10 cellular contexts compared by ENCODE assay signal in genomic region chr17:44967907-44968224, GRCh38.
DNase-seq lines count a peak whose midpoint lies in the region; ATAC-seq lines count a peak whose summit lies in the region.
"Had no signal": no experiment of that assay in that cellular context is flagged by ENCODE, and none has a peak within 500 bp of the region (broad histone marks: within the 10 kb centered on the region; RNA-seq: fewer than 3 reads in every experiment).

No MANE protein-coding gene starts in this region.

- peak overlapping the region; percentile 74 for H3K4me3 Mint-ChIP-seq in stimulated activated effector memory CD8-positive, alpha-beta T cell treated with anti-CD3 and anti-CD28 coated beads, Interleukin-12 subunit alpha, Interleukin-12 subunit beta, amount 100 ng/mL, for 72 hours

- no peaks in the 10 kb centered on the region for H3K9me3 Mint-ChIP-seq in stimulated activated effector memory CD8-positive, alpha-beta T cell treated with anti-CD3 and anti-CD28 coated beads, Interleukin-12 subunit alpha, Interleukin-12 subunit beta, amount 100 ng/mL, for 72 hours

- peaks cover 5% of the 10 kb centered on the region for H3K36me3 Mint-ChIP-seq in stimulated activated effector memory CD8-positive, alpha-beta T cell treated with anti-CD3 and anti-CD28 coated beads, Interleukin-12 subunit alpha, Interleukin-12 subunit beta, amount 100 ng/mL, for 72 hours

- no peaks in the 10 kb centered on the region for H3K36me3 ChIP-seq in effector memory CD4-positive, alpha-beta T cell (ENCODE audit: control insufficient read depth, insufficient read depth, low read length)
- H3K36me3 ChIP-seq: MG63 had no signal

- peak; percentile 7 for ATAC-seq in HG03108 (IDR thresholded peaks at IDR 0.05; ENCODE audit: unreplicated experiment)
- ATAC-seq in stimulated activated effector memory CD8-positive, alpha-beta T cell treated with anti-CD3 and anti-CD28 coated beads, Interleukin-12 subunit alpha, Interleukin-12 subunit beta, amount 100 ng/mL, for 72 hours = peak; percentile 0

- DNase-seq in NCI-H146 (lab: John Stamatoyannopoulos, UW) (peak; percentile 51), NCI-H146 treated with DMSO at 0.1 percent for 48 hours (lab: John Stamatoyannopoulos, UW; ENCODE audit: unreplicated experiment) (no peak), SW480 (ENCODE audit: low spot score) (no peak), medulla oblongata (ENCODE audit: extremely low spot score) (no peak), COLO829 (ENCODE audit: low spot score) (no peak)
- DNase-seq in effector memory CD4-positive, alpha-beta T cell = no peak
- DNase-seq in stimulated activated effector memory CD8-positive, alpha-beta T cell treated with anti-CD3 and anti-CD28 coated beads, Interleukin-12 subunit alpha, Interleukin-12 subunit beta, amount 100 ng/mL, for 72 hours (ENCODE audit: low spot score in 2 of 2) = no peak

- peak overlapping the region; percentile 40 for H3K4me3 ChIP-seq in effector memory CD4-positive, alpha-beta T cell (ENCODE audit: insufficient read depth, low read depth, low read length, poor library complexity, severe bottlenecking)

- H3K27ac ChIP-seq in effector memory CD4-positive, alpha-beta T cell (ENCODE audit: insufficient read depth, low read length, poor library complexity, severe bottlenecking) = no peak overlapping the region
- H3K27ac ChIP-seq: 22Rv1 had no signal

- no peak overlapping the region for H3K27ac Mint-ChIP-seq in stimulated activated effector memory CD8-positive, alpha-beta T cell treated with anti-CD3 and anti-CD28 coated beads, Interleukin-12 subunit alpha, Interleukin-12 subunit beta, amount 100 ng/mL, for 72 hours

- H3K9me3 ChIP-seq in effector memory CD4-positive, alpha-beta T cell (ENCODE audit: control insufficient read depth, low read length) = no peaks in the 10 kb centered on the region
- H3K9me3 ChIP-seq: MG63 had no signal

- H3K27me3 ChIP-seq in effector memory CD4-positive, alpha-beta T cell (replicated peaks; ENCODE audit: control insufficient read depth, insufficient read depth, low read length, poor library complexity, severe bottlenecking) = peaks cover 37% of the 10 kb centered on the region

- H3K4me1 Mint-ChIP-seq in stimulated activated effector memory CD8-positive, alpha-beta T cell treated with anti-CD3 and anti-CD28 coated beads, Interleukin-12 subunit alpha, Interleukin-12 subunit beta, amount 100 ng/mL, for 72 hours = peaks cover 39% of the 10 kb centered on the region

- H3K4me1 ChIP-seq in effector memory CD4-positive, alpha-beta T cell (ENCODE audit: control insufficient read depth, insufficient read depth, low read length, poor library complexity, severe bottlenecking) = peaks cover 34% of the 10 kb centered on the region
